ENCODE assay signal across 8 cellular contexts in the genomic region with DNA sequence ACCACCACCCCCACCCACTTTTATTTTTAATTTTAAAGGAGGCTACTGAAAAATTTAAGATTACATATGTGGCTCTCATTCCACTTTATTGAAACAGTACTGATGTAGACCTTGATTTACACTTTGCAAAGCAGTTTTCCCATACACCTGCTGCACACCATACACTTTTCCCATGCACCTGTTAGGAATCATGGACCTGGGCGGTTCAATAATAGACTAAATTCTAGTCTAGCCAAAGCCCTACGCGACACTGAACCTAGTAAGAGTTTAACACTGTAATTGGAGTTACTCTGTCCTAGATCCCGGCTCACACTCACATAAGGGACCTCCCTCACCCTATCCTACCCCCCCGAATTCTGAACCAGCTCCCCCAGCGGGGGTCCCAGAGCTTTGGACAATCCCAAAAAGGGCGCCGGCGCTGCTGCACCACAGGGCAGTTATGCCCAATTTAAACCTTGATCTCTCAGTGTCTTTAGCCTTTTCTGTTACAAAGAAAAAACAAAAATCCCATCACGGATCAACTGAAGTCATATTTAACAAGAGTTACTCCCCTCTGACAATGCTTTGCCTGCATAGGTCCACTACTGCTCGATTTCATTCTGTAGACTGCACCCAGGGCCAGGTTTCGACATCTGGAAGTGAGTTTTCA. TPM values are rescaled to one million over a fixed set of nuclear protein-coding genes. Genes with fewer than 3 reads are reported as not detected.
DNase-seq lines count a peak whose midpoint lies in the region; ATAC-seq and TF ChIP-seq lines count a peak whose summit lies in the region.

No MANE protein-coding gene starts in this region.

- no peak overlapping the region for H3K27ac ChIP-seq in cardiac muscle cell

- H3K36me3 Mint-ChIP-seq in activated T-cell treated with anti-CD3 and anti-CD28 coated beads, Interleukin-2, amount 50 U/mL, for 24 hours (ENCODE audit: low read depth) = peaks cover 6% of the 10 kb centered on the region
- no peaks in the 10 kb centered on the region for H3K36me3 Mint-ChIP-seq in T-cell

- peak overlapping the region; percentile 87 for H3K9ac ChIP-seq in skeletal muscle satellite cell (ENCODE audit: low read depth, low read length)

- H3K4me1 ChIP-seq in cardiac muscle cell (ENCODE audit: low read depth) (peaks cover 9% of the 10 kb centered on the region), skeletal muscle satellite cell (ENCODE audit: control insufficient read depth, insufficient read depth, low read length) (peaks cover 35% of the 10 kb centered on the region)

- no peaks in the 10 kb centered on the region for H3K27me3 ChIP-seq in cardiac muscle cell
- no peaks in the 10 kb centered on the region for H3K27me3 ChIP-seq in skeletal muscle satellite cell (ENCODE audit: control insufficient read depth, insufficient read depth, low read length)

- H3K4me2 ChIP-seq in skeletal muscle satellite cell (ENCODE audit: low read length) = peak overlapping the region; percentile 94

- H3K27me3 Mint-ChIP-seq in activated T-cell treated with anti-CD3 and anti-CD28 coated beads, Interleukin-2, amount 50 U/mL, for 24 hours = no peaks in the 10 kb centered on the region
- no peaks in the 10 kb centered on the region for H3K27me3 Mint-ChIP-seq in T-cell

- H3K27ac Mint-ChIP-seq in activated T-cell treated with anti-CD3 and anti-CD28 coated beads, Interleukin-2, amount 50 U/mL, for 24 hours = peak overlapping the region; percentile 83
- H3K27ac Mint-ChIP-seq in T-cell = peak overlapping the region; percentile 80 to 84

- no peaks in the 10 kb centered on the region for H3K9me3 ChIP-seq in cardiac muscle cell (ENCODE audit: low read depth)
- H3K9me3 ChIP-seq in skeletal muscle satellite cell (replicated peaks; ENCODE audit: low read length) = no peaks in the 10 kb centered on the region

- DNase-seq in activated T-cell treated with anti-CD3 and anti-CD28 coated beads, Interleukin-2, amount 50 U/mL, for 24 hours = no peak
- DNase-seq in activated T-cell treated with anti-CD3 and anti-CD28 coated beads for 4 hours (no peak), T-cell (peak in 1 of 34 experiments; percentile 14), cardiac muscle cell (ENCODE audit: low read depth in 1 of 2, low spot score in 1 of 2) (no peak), LoVo (ENCODE audit: low spot score) (no peak), NCI-H2227 treated with DMSO at 0.1 percent for 48 hours (lab: John Stamatoyannopoulos, UW) (no peak)

- POLR2A ChIA-PET in T-cell (lab: Charles Lee) = interaction anchor here in 1 of 2 donors (0.6 kb wide), 1 partner anchor 10 kb away, joined by 3 read pairs; no protein-coding TSS in a partner anchor

- peak overlapping the region; percentile 43 for H3K4me3 ChIP-seq in cardiac muscle cell
- peak overlapping the region; percentile 82 for H3K4me3 ChIP-seq in skeletal muscle satellite cell (ENCODE audit: low read length)

- no peaks in the 10 kb centered on the region for H3K36me3 ChIP-seq in cardiac muscle cell
- no peaks in the 10 kb centered on the region for H3K36me3 ChIP-seq in skeletal muscle satellite cell (ENCODE audit: insufficient read depth, low read length)

- CTCF ChIA-PET in T-cell (lab: Charles Lee) = interaction anchor here in 1 of 2 donors (1.2 to 2.4 kb wide), 4 partner anchors 100 to 1262 kb away, joined by 4 to 5 read pairs (median 4); a partner anchor contains a TSS

- peaks cover 50% of the 10 kb centered on the region for H3K4me1 Mint-ChIP-seq in activated T-cell treated with anti-CD3 and anti-CD28 coated beads, Interleukin-2, amount 50 U/mL, for 24 hours (ENCODE audit: low read depth)
- H3K4me1 Mint-ChIP-seq in T-cell = peaks cover 43 to 49% (median 48%) of the 10 kb centered on the region in 3 donors

- TF ChIP-seq CTCF in cardiac muscle cell (IDR thresholded peaks at IDR 0.05; ENCODE audit: low read depth, low read length) = no peak

- ATAC-seq in HG03135 (IDR thresholded peaks at IDR 0.05; ENCODE audit: unreplicated experiment) (peak; percentile 4), T-cell (replicated peaks in 1 of 4) (peak; percentile 9 to 19 (median 9))

- H3K4me3 Mint-ChIP-seq in activated T-cell treated with anti-CD3 and anti-CD28 coated beads, Interleukin-2, amount 50 U/mL, for 24 hours = peak overlapping the region; percentile 81
- peak overlapping the region; percentile 78 to 87 (median 84) for H3K4me3 Mint-ChIP-seq in T-cell

- peaks cover 2% of the 10 kb centered on the region for H3K9me3 Mint-ChIP-seq in activated T-cell treated with anti-CD3 and anti-CD28 coated beads, Interleukin-2, amount 50 U/mL, for 24 hours
- H3K9me3 Mint-ChIP-seq in T-cell = no peaks in the 10 kb centered on the region

RNA-seq across cellular contexts. Expression of a gene that starts 2.4 kb away (rescaled TPM):
- 10 to 100 TPM; 25.2 to 38.2 (median 33.6) TPM for total RNA-seq in T-cell
- total RNA-seq in cardiac muscle cell = 23.5 and 33.6 TPM in 2 replicates
- polyA plus RNA-seq in cardiac muscle cell = 17.5 and 18.1 TPM in 2 replicates
- 11.4 and 11.9 TPM in 2 replicates for total RNA-seq in skeletal muscle satellite cell (2012; rRNA removed)
